Comparison of ENCODE assay signal across 1 cellular context in genomic region chr18:54561864-54562263, GRCh38.
TF ChIP-seq lines count a peak whose summit lies in the region.

No MANE protein-coding gene starts in this region.

TF ChIP-seq in WTC11, 78 proteins besides CTCF, POLR2A, EP300 and RAD21 (continued from another document):
- TF ChIP-seq ZNF425 (CRISPR knock-in tag; conservative IDR thresholded peaks at IDR 0.05) = no peak
- TF ChIP-seq ZMAT4 (CRISPR knock-in tag; IDR thresholded peaks at IDR 0.05) = no peak
- no peak for TF ChIP-seq NR2C2 (CRISPR knock-in tag; IDR thresholded peaks at IDR 0.05)
- TF ChIP-seq OVOL2 (CRISPR knock-in tag; IDR thresholded peaks at IDR 0.05; ENCODE audit: borderline replicate concordance) = no peak
- no peak for TF ChIP-seq USF2 (CRISPR knock-in tag; IDR thresholded peaks at IDR 0.05)
